1 cellular context compared by ENCODE assay signal in genomic region chr9:81844131-81844567, GRCh38.
TF ChIP-seq lines count a peak whose summit lies in the region.

No MANE protein-coding gene starts in this region.

TF ChIP-seq in HepG2, 621 proteins besides CTCF, POLR2A, EP300 and RAD21 (continued from another document and continues in another):
- TF ChIP-seq AFF4 (CRISPR knock-in tag; IDR thresholded peaks at IDR 0.05) (no peak), ZNF496 (CRISPR knock-in tag; IDR thresholded peaks at IDR 0.05; ENCODE audit: insufficient replicate concordance) (no peak), ZNF589 (CRISPR knock-in tag; conservative IDR thresholded peaks at IDR 0.05) (no peak), XRCC5 (optimal IDR thresholded peaks at IDR 0.05; ENCODE audit: low read length) (peak; percentile 42), NCOA1 (CRISPR knock-in tag; IDR thresholded peaks at IDR 0.05) (no peak), ZNF672 (CRISPR knock-in tag; IDR thresholded peaks at IDR 0.05) (no peak), TIGD3 (CRISPR knock-in tag; IDR thresholded peaks at IDR 0.05; ENCODE audit: borderline replicate concordance) (no peak), ZNF652 (CRISPR knock-in tag; IDR thresholded peaks at IDR 0.05; ENCODE audit: borderline replicate concordance, low read depth) (no peak), SOX13 (IDR thresholded peaks at IDR 0.05) (0 out of 2 replicates have a peak, but pooled peaks have one; percentile 21), SOX13 (CRISPR knock-in tag; conservative IDR thresholded peaks at IDR 0.05 in 1 of 2, IDR thresholded peaks at IDR 0.05 in 1 of 2) (peak in 1 of 2 experiments; percentile 54; a peak in 2 of 4 replicates), EED (CRISPR knock-in tag; IDR thresholded peaks at IDR 0.05) (no peak), ZNF562 (CRISPR knock-in tag; IDR thresholded peaks at IDR 0.05; ENCODE audit: borderline replicate concordance) (no peak), ZNF879 (CRISPR knock-in tag; IDR thresholded peaks at IDR 0.05) (no peak), ZKSCAN8 (CRISPR knock-in tag; IDR thresholded peaks at IDR 0.05; ENCODE audit: borderline replicate concordance) (no peak), RARG (CRISPR knock-in tag; IDR thresholded peaks at IDR 0.05; ENCODE audit: low read depth) (no peak), KDM6A (CRISPR knock-in tag; IDR thresholded peaks at IDR 0.05; ENCODE audit: low read depth) (0 out of 2 replicates have a peak, but pooled peaks have one; percentile 24), POLR2G (IDR thresholded peaks at IDR 0.05; ENCODE audit: low read depth, low read length) (no peak), ZNF510 (CRISPR knock-in tag; IDR thresholded peaks at IDR 0.05; ENCODE audit: low read depth) (no peak), ZBTB20 (CRISPR knock-in tag; IDR thresholded peaks at IDR 0.05; ENCODE audit: borderline replicate concordance, low read depth) (peak; percentile 72; the same call in 1 of the 2 replicates), GMEB2 (CRISPR knock-in tag; IDR thresholded peaks at IDR 0.05; ENCODE audit: low read depth) (no peak), MEIS2 (CRISPR knock-in tag; IDR thresholded peaks at IDR 0.05) (peak; percentile 60; the same call in 1 of the 2 replicates), ZNF513 (CRISPR knock-in tag; conservative IDR thresholded peaks at IDR 0.05) (no peak), FOXK2 (IDR thresholded peaks at IDR 0.05) (no peak), ZNF737 (CRISPR knock-in tag; IDR thresholded peaks at IDR 0.05; ENCODE audit: borderline replicate concordance) (no peak), ELF3 (CRISPR knock-in tag; IDR thresholded peaks at IDR 0.05) (0 out of 2 replicates have a peak, but pooled peaks have one; percentile 30), ZNF317 (CRISPR knock-in tag; IDR thresholded peaks at IDR 0.05) (no peak), PAX8 (CRISPR knock-in tag; IDR thresholded peaks at IDR 0.05; ENCODE audit: borderline replicate concordance) (no peak), ZNF407 (CRISPR knock-in tag; IDR thresholded peaks at IDR 0.05; ENCODE audit: not compliant biosample characterization) (no peak), NFIB (CRISPR knock-in tag; IDR thresholded peaks at IDR 0.05; ENCODE audit: borderline replicate concordance) (no peak), FOXA3 (CRISPR knock-in tag; IDR thresholded peaks at IDR 0.05) (peak; percentile 79; the same call in 1 of the 2 replicates), HCFC1 (IDR thresholded peaks at IDR 0.05; ENCODE audit: low read depth, low read length) (no peak), NCOA5 (CRISPR knock-in tag; IDR thresholded peaks at IDR 0.05) (no peak), MTF2 (CRISPR knock-in tag; IDR thresholded peaks at IDR 0.05; ENCODE audit: borderline replicate concordance) (no peak), ZMAT3 (CRISPR knock-in tag; conservative IDR thresholded peaks at IDR 0.05) (0 out of 2 replicates have a peak, but pooled peaks have one; percentile 37), MLXIP (CRISPR knock-in tag; IDR thresholded peaks at IDR 0.05; ENCODE audit: borderline replicate concordance) (no peak), ZNF775 (CRISPR knock-in tag; IDR thresholded peaks at IDR 0.05; ENCODE audit: borderline replicate concordance) (no peak), KMT2B (CRISPR knock-in tag; IDR thresholded peaks at IDR 0.05) (no peak), KLF15 (CRISPR knock-in tag; IDR thresholded peaks at IDR 0.05; ENCODE audit: borderline replicate concordance) (no peak), FOXP4 (CRISPR knock-in tag; IDR thresholded peaks at IDR 0.05) (no peak)
